In the genomic region with DNA sequence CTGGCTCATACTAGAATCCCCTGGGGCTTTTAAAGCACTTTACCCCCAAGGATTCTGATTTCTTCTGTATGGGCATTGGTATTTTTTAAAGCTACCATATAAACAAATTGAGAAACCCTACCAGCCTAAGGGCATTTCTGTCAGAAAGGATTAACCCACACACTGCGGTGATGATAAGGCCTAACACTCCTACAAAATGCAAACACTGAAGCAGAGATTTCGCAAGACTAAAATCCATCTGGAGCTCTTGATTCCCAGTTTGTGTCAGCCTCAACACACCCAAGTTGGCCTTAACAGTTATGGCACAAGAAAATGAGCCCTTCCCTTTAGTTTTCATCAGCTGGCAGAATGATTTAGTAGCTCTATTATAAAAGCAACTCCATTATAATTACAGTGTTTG, we compare ENCODE assay signal across 15 cellular contexts.
DNase-seq lines count a peak whose midpoint lies in the region.
"Had no signal": no experiment of that assay in that cellular context is flagged by ENCODE, and none has a peak within 500 bp of the region (broad histone marks: within the 10 kb centered on the region; RNA-seq: fewer than 3 reads in every experiment).

No MANE protein-coding gene starts in this region.

- peak; percentile 2 for DNase-seq in A172 (ENCODE audit: low spot score)
- DNase-seq in H4 (ENCODE audit: low spot score) = peak; percentile 83
- DNase-seq in RPMI7951 (ENCODE audit: low read depth) = peak; percentile 94
- peak; percentile 63 for DNase-seq in fibroblast of the conjunctiva (ENCODE audit: low read depth)
- no peak for DNase-seq in mucosa of gallbladder (ENCODE audit: low spot score)
- no peak for DNase-seq in stimulated activated naive CD4-positive, alpha-beta T cell (lab: John Stamatoyannopoulos, UW)
- DNase-seq in NCI-H1092 treated with DMSO at 0.1 percent for 48 hours (lab: John Stamatoyannopoulos, UW) = no peak
- no peak for DNase-seq in midbrain (lab: John Stamatoyannopoulos, UW)
- DNase-seq: activated CD4-positive, alpha-beta memory T cell treated with anti-CD3 and anti-CD28 coated beads for 36 hours; AML-193; dermis blood vessel endothelial cell; DMS53; foreskin melanocyte; NCI-H1436; pancreas had no signal

Comparison
In these comparisons a context has a peak if more than half of its experiments do, and no peak if none do; other contexts are left out.
1. DNase-seq: peak in A172 (single experiment), H4 (single experiment), RPMI7951 (single experiment) and fibroblast of the conjunctiva (single experiment); none in mucosa of gallbladder (single experiment), stimulated activated naive CD4-positive, alpha-beta T cell (0 of 6), NCI-H1092 treated with DMSO at 0.1 percent for 48 hours (single experiment) and midbrain (single experiment).